9 cellular contexts compared by ENCODE assay signal in the genomic region with DNA sequence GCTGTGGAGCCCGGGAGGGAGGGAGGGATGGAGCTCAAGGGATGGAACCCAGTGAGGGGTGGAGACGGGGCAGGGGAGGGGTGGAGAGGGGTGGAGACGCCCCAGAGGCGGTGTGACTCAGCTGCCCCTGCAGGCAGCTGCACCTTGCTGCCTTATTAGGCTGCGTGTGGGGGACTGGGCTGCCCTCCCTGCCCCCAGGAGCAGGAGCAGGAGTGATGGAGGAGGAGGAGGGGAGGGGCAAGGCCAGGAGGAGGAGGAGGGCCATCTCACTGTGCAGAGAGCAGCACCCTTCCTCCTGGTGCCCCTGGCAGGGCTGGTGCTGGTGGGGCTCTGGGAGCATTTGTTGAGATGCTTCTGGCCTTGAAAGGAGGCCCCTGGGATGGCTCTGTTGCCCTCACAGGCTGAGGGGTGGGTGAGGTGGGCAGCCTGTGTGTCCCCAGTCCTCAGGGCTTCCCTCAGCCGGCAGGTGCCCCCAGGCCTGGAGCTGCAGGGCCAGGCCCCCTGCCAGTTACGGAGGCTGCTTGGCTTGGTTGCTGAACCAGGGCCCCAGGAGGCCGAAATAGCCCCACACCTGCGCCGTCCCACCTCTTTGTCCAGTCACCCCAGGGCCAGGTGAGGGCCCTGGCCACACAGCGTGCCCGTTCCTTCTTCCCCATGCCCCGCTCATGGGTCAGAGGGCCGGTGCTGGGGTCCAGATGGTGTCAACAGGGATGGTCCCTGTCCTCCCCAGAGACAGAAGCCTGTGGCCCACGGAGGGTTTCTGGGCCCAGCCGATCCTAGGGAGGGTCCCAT. TPM values are rescaled to one million over a fixed set of nuclear protein-coding genes. Genes with fewer than 3 reads are reported as not detected.
DNase-seq lines count a peak whose midpoint lies in the region; ATAC-seq and TF ChIP-seq lines count a peak whose summit lies in the region.
"Had no signal": no experiment of that assay in that cellular context is flagged by ENCODE, and none has a peak within 500 bp of the region (broad histone marks: within the 10 kb centered on the region; RNA-seq: fewer than 3 reads in every experiment).

No MANE protein-coding gene starts in this region.

- no peaks in the 10 kb centered on the region for H3K27me3 Mint-ChIP-seq in endodermal cell (ENCODE audit: insufficient read depth)
- H3K27me3 Mint-ChIP-seq in activated naive CD4-positive, alpha-beta T cell treated with anti-CD3 and anti-CD28 coated beads for 36 hours (ENCODE audit: low read depth) = no peaks in the 10 kb centered on the region
- H3K27me3 Mint-ChIP-seq: naive thymus-derived CD8-positive, alpha-beta T cell had no signal

- peak overlapping the region; percentile 52; the same call in 1 of the 2 replicates for H3K9ac ChIP-seq in GM23248
- no peak overlapping the region for H3K9ac ChIP-seq in endodermal cell (ENCODE audit: extremely low read depth, low read length, poor library complexity, severe bottlenecking)

- H3K9me2 ChIP-seq in GM23248 (ENCODE audit: insufficient read depth) = no peaks in the 10 kb centered on the region

- no peak overlapping the region for H3K4me3 Mint-ChIP-seq in endodermal cell
- no peak overlapping the region for H3K4me3 Mint-ChIP-seq in activated naive CD4-positive, alpha-beta T cell treated with anti-CD3 and anti-CD28 coated beads for 36 hours

- H3K27ac ChIP-seq in GM23248 (no peak overlapping the region), Peyer's patch (peak overlapping the region in 3 of 4 donors; percentile 18 to 72 (median 37)), sigmoid colon (peak overlapping the region; percentile 88 to 100 (median 100)), endodermal cell (ENCODE audit: low read depth, low read length) (no peak overlapping the region)

- H3K9me3 ChIP-seq in GM23248 (ENCODE audit: low read depth) = no peaks in the 10 kb centered on the region
- H3K9me3 ChIP-seq in Peyer's patch = no peaks in the 10 kb centered on the region
- H3K9me3 ChIP-seq in sigmoid colon = no peaks in the 10 kb centered on the region
- H3K9me3 ChIP-seq in endodermal cell (ENCODE audit: control insufficient read depth, low read length) = no peaks in the 10 kb centered on the region

- H3K9me3 Mint-ChIP-seq in endodermal cell = no peaks in the 10 kb centered on the region
- no peaks in the 10 kb centered on the region for H3K9me3 Mint-ChIP-seq in activated naive CD4-positive, alpha-beta T cell treated with anti-CD3 and anti-CD28 coated beads for 36 hours
- H3K9me3 Mint-ChIP-seq: naive thymus-derived CD8-positive, alpha-beta T cell had no signal

- no peak for TF ChIP-seq POLR2A in Peyer's patch (IDR thresholded peaks at IDR 0.05)
- TF ChIP-seq POLR2A in sigmoid colon (IDR thresholded peaks at IDR 0.05) = no peak

- TF ChIP-seq CTCF in Peyer's patch (IDR thresholded peaks at IDR 0.05) (no peak), foreskin fibroblast (IDR thresholded peaks at IDR 0.05; ENCODE audit: low read depth, low read length) (no peak), sigmoid colon (IDR thresholded peaks at IDR 0.05) (no peak), endodermal cell (conservative IDR thresholded peaks at IDR 0.05) (no peak)

- intact Hi-C loops in sigmoid colon (cut with DNase I) = loop anchor here (10.0 kb wide), 1 partner anchor 774 kb away; a partner anchor contains a TSS
- intact Hi-C loops in activated naive CD4-positive, alpha-beta T cell treated with anti-CD3 and anti-CD28 coated beads for 36 hours (cut with micrococcal nuclease) = no loop called here

- H3K4me1 Mint-ChIP-seq in endodermal cell = no peaks in the 10 kb centered on the region
- H3K4me1 Mint-ChIP-seq in activated naive CD4-positive, alpha-beta T cell treated with anti-CD3 and anti-CD28 coated beads for 36 hours (ENCODE audit: low read depth) = peaks cover 25% of the 10 kb centered on the region

- H3K27me3 ChIP-seq in GM23248 (replicated peaks; ENCODE audit: insufficient read depth) (no peaks in the 10 kb centered on the region), Peyer's patch (no peaks in the 10 kb centered on the region), sigmoid colon (no peaks in the 10 kb centered on the region), endodermal cell (ENCODE audit: control insufficient read depth, insufficient read depth, low read length, poor library complexity, severe bottlenecking) (no peaks in the 10 kb centered on the region)

- in situ Hi-C loops in GM23248 (cut with MboI) = no loop called here

- H3F3A ChIP-seq in GM23248 (ENCODE audit: insufficient read depth) = no peaks in the 10 kb centered on the region

- DNase-seq in GM23248 (peak; percentile 87), Peyer's patch (no peak), foreskin fibroblast (peak; percentile 65 to 89), sigmoid colon (peak; percentile 95), endodermal cell (no peak)
- DNase-seq in activated naive CD4-positive, alpha-beta T cell treated with anti-CD3 and anti-CD28 coated beads for 36 hours = no peak
- no peak for DNase-seq in activated CD4-positive, alpha-beta T cell treated with anti-CD3 and anti-CD28 coated beads for 1 hour
- DNase-seq: naive thymus-derived CD8-positive, alpha-beta T cell had no signal

- peaks cover 92% of the 10 kb centered on the region for H3K79me2 ChIP-seq in GM23248 (ENCODE audit: insufficient read depth)

- no peak overlapping the region for H3K27ac Mint-ChIP-seq in endodermal cell
- no peak overlapping the region for H3K27ac Mint-ChIP-seq in activated naive CD4-positive, alpha-beta T cell treated with anti-CD3 and anti-CD28 coated beads for 36 hours

- no peak overlapping the region for H2AFZ ChIP-seq in GM23248

- ATAC-seq in GM19463 (IDR thresholded peaks at IDR 0.05; ENCODE audit: unreplicated experiment) = no peak
- ATAC-seq: naive thymus-derived CD8-positive, alpha-beta T cell had no signal

- H3K4me2 ChIP-seq in GM23248 (ENCODE audit: unreplicated experiment) = no peak overlapping the region

- peaks cover 18% of the 10 kb centered on the region for H3K4me1 ChIP-seq in GM23248 (ENCODE audit: insufficient read depth)
- peaks cover 0 to 73% (median 62%) of the 10 kb centered on the region in 4 donors for H3K4me1 ChIP-seq in Peyer's patch
- H3K4me1 ChIP-seq in sigmoid colon = peaks cover 0 to 79% (median 74%) of the 10 kb centered on the region in 4 donors
- no peaks in the 10 kb centered on the region for H3K4me1 ChIP-seq in endodermal cell (ENCODE audit: control insufficient read depth, insufficient read depth, low read length)

- no peaks in the 10 kb centered on the region for H3K36me3 ChIP-seq in GM23248 (ENCODE audit: low read depth)
- peaks cover 0 to 39% (median 0%) of the 10 kb centered on the region in 3 donors for H3K36me3 ChIP-seq in Peyer's patch
- H3K36me3 ChIP-seq in sigmoid colon = peaks cover 7 to 47% (median 37%) of the 10 kb centered on the region in 4 donors
- peaks cover 11% of the 10 kb centered on the region for H3K36me3 ChIP-seq in endodermal cell (ENCODE audit: control insufficient read depth, insufficient read depth, low read length)

- H3K4me3 ChIP-seq in GM23248 (no peak overlapping the region), Peyer's patch (no peak overlapping the region), foreskin fibroblast (ENCODE audit: low read depth in 1 of 2, low read length in 2 of 2) (no peak overlapping the region), sigmoid colon (no peak overlapping the region), endodermal cell (ENCODE audit: low read length) (no peak overlapping the region)

- CTCF ChIA-PET in activated naive CD4-positive, alpha-beta T cell treated with anti-CD3 and anti-CD28 coated beads for 36 hours (lab: Charles Lee) = interaction anchor here (1.0 kb wide), 1 partner anchor 29 kb away, joined by 3 read pairs; no protein-coding TSS in a partner anchor

- H4K20me1 ChIP-seq in GM23248 (ENCODE audit: insufficient read depth) = peaks cover 5% of the 10 kb centered on the region; the same call in 1 of the 2 replicates

- TF ChIP-seq EP300 in sigmoid colon (IDR thresholded peaks at IDR 0.05) = peak in 1 of 4 donors; percentile 43

- H3K36me3 Mint-ChIP-seq in endodermal cell (ENCODE audit: low read depth) = peaks cover 13% of the 10 kb centered on the region
- peaks cover 2% of the 10 kb centered on the region for H3K36me3 Mint-ChIP-seq in activated naive CD4-positive, alpha-beta T cell treated with anti-CD3 and anti-CD28 coated beads for 36 hours (ENCODE audit: low read depth)

- WGBS in GM23248 (ENCODE audit: low coverage in 1 of 2, low lambda C conversion rate in 2 of 2, missing lambda C conversion rate in 2 of 2), 2 experiments = 63 to 82% methylated on average over 11 to 16 of the region's 16 CpGs
- WGBS in sigmoid colon, 2 donors = 72 to 82% methylated on average over 16 of the region's 16 CpGs
- WGBS in endodermal cell (ENCODE audit: insufficient coverage in 1 of 2, insufficient read length in 1 of 2), 2 experiments = 87 to 93% methylated on average over 10 to 15 of the region's 16 CpGs

RNA-seq across cellular contexts. Expression of a gene that starts 9.5 kb away (rescaled TPM):
- total RNA-seq in GM23248 (2014; rRNA removed; shearing (Covaris generic)) = 44.4 and 50.3 TPM in 2 replicates
- polyA plus RNA-seq in GM23248 (2016; fragmentation: Nextera tagmentation; extraction: Ambion mirVana) = 61.8 and 69.8 TPM in 2 replicates
- 10 to 100 TPM; 16.5 to 40.2 (median 34.1) TPM for total RNA-seq in Peyer's patch
- total RNA-seq in sigmoid colon = 10 to 100 TPM; 45.1 to 60.1 (median 53.2) TPM
- 10 to 100 TPM; 43.7 to 51.1 (median 47.7) TPM for polyA plus RNA-seq in sigmoid colon
- total RNA-seq in endodermal cell = 10 to 100 TPM; 47.2 to 51.1 TPM
- 27.2 TPM for polyA plus RNA-seq in endodermal cell (2013, experiment 1 of 2)
- 25.0 TPM for polyA plus RNA-seq in endodermal cell (2013, experiment 2 of 2)
- total RNA-seq in activated naive CD4-positive, alpha-beta T cell treated with anti-CD3 and anti-CD28 coated beads for 36 hours = 10 to 100 TPM; 41.9 to 42.0 TPM

RNA-seq across cellular contexts. Expression of a gene that starts 14.0 kb away (rescaled TPM):
- 363 and 434 TPM in 2 replicates for total RNA-seq in GM23248 (2014; rRNA removed; shearing (Covaris generic))
- polyA plus RNA-seq in GM23248 (2016; fragmentation: Nextera tagmentation; extraction: Ambion mirVana) = 66.8 and 67.6 TPM in 2 replicates
- 100 to 1,000 TPM in 2 of 4 donors, 10 to 100 TPM in 2; 49.2 to 124 (median 100) TPM for total RNA-seq in Peyer's patch
- 100 to 1,000 TPM; 401 to 625 (median 493) TPM for total RNA-seq in sigmoid colon
- polyA plus RNA-seq in sigmoid colon = 100 to 1,000 TPM in 1 of 3 donors, 10 to 100 TPM in 2; 67.9 to 313 (median 90.6) TPM
- total RNA-seq in endodermal cell = 100 to 1,000 TPM; 275 to 331 TPM
- 204 TPM for polyA plus RNA-seq in endodermal cell (2013, experiment 1 of 2)
- polyA plus RNA-seq in endodermal cell (2013, experiment 2 of 2) = 188 TPM
- 100 to 1,000 TPM; 127 to 128 TPM for total RNA-seq in activated naive CD4-positive, alpha-beta T cell treated with anti-CD3 and anti-CD28 coated beads for 36 hours

RNA-seq across cellular contexts. Expression of a gene that starts 53.2 kb away (rescaled TPM):
- not detected in 2 replicates for total RNA-seq in GM23248 (2014; rRNA removed; shearing (Covaris generic))
- polyA plus RNA-seq in GM23248 (2016; fragmentation: Nextera tagmentation; extraction: Ambion mirVana) (not detected in 2 replicates), sigmoid colon (1 to 10 TPM in 1 of 3 donors, under 1 TPM in 1, not detected in 1; 0.60 to 2.8 TPM)
- total RNA-seq in Peyer's patch (10 to 100 TPM in 3 of 4 donors, 1 to 10 TPM in 1; 8.1 to 24.2 (median 16.3) TPM), sigmoid colon (not detected), endodermal cell (under 1 TPM; 0.11 TPM)
- polyA plus RNA-seq in endodermal cell (2013, experiment 1 of 2) = 0.18 TPM
- polyA plus RNA-seq in endodermal cell (2013, experiment 2 of 2) = 0.08 TPM
- total RNA-seq in activated naive CD4-positive, alpha-beta T cell treated with anti-CD3 and anti-CD28 coated beads for 36 hours = not detected
- polyA plus RNA-seq: naive thymus-derived CD8-positive, alpha-beta T cell had no signal

RNA-seq across cellular contexts. Expression of a gene that starts 53.7 kb away (rescaled TPM):
- total RNA-seq in GM23248 (2014; rRNA removed; shearing (Covaris generic)) = not detected in 2 replicates
- polyA plus RNA-seq in GM23248 (2016; fragmentation: Nextera tagmentation; extraction: Ambion mirVana) = not detected in 2 replicates
- total RNA-seq in Peyer's patch = 10 to 100 TPM; 50.6 to 66.4 (median 54.2) TPM
- 1 to 10 TPM; 1.1 to 3.8 (median 3.1) TPM for total RNA-seq in sigmoid colon
- polyA plus RNA-seq in sigmoid colon = 10 to 100 TPM in 1 of 3 donors, 1 to 10 TPM in 2; 7.8 to 25.2 (median 9.5) TPM
- total RNA-seq in endodermal cell = 1 to 10 TPM; 1.8 to 3.5 TPM
- 1.0 TPM for polyA plus RNA-seq in endodermal cell (2013, experiment 1 of 2)
- polyA plus RNA-seq in endodermal cell (2013, experiment 2 of 2) = 0.46 TPM
- total RNA-seq in activated naive CD4-positive, alpha-beta T cell treated with anti-CD3 and anti-CD28 coated beads for 36 hours = 10 to 100 TPM; 10.6 to 10.8 TPM

Comparison
In these comparisons a context has a peak if more than half of its experiments do, and no peak if none do; other contexts are left out.
1. DNase-seq: peak in GM23248 (single experiment), foreskin fibroblast (2 of 2) and sigmoid colon (single experiment); none in Peyer's patch (0 of 3), endodermal cell (single experiment), activated naive CD4-positive, alpha-beta T cell treated with anti-CD3 and anti-CD28 coated beads for 36 hours (single experiment) and activated CD4-positive, alpha-beta T cell treated with anti-CD3 and anti-CD28 coated beads for 1 hour (single experiment).
2. H3K27ac ChIP-seq: peak in Peyer's patch (3 of 4) and sigmoid colon (4 of 4); none in GM23248 (single experiment) and endodermal cell (single experiment).